In the genomic region with DNA sequence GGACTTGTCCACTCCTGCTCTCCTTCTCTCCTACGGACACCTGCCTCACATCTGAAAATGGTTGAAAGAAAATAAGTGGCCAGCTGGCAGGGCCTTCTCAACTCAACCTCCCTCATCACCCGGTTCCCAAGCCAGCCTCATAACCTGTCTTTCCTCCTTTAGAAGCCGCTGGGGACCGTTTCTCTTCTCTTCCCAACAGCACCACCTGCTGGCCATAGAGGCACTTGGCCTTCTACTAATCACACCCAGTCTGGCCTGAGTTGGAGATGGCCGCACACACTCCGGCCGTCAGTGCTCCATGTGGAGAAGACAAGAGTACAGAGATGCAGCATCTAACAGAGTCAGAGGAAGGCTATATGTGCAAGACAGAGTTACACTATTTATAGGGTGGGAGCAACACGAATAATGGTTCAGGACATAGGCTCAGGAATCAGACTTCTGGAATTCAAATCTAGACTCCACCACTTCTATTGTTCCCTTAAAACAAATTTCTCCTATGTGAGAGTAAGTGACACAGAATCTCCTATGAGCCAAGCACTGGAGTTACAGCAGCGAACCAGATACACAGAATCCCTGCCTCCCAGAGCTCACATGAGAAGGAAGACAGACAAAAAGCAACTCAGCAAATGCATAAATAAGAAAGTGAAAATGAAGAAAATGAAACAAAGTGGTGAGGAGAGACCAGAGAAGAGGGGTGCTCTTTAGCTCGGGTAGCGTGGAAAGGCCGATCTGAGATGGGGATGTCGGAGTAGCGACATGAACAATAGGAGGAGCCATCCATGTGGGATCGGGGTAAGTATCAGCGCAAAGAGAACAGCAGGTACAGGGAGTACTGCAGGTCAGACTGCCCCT, we compare ENCODE assay signal across 8 cellular contexts. TPM values are rescaled to one million over a fixed set of nuclear protein-coding genes. Genes with fewer than 3 reads are reported as not detected.
DNase-seq lines count a peak whose midpoint lies in the region; ATAC-seq and TF ChIP-seq lines count a peak whose summit lies in the region.
"Not testable (repeated sequence)": the region's sequence is repeated elsewhere in the genome, so short reads cannot be mapped to it uniquely, and the experiment has no call there.

No MANE protein-coding gene starts in this region.

- H3K27me3 ChIP-seq in SU-DHL-6 (ENCODE audit: low read length); ovary; transverse colon: not testable (repeated sequence)

- intact Hi-C loops in head of caudate nucleus (cut with DNase I) = loop anchor here (10.0 kb wide), 2 partner anchors 348 to 568 kb away; a partner anchor contains a TSS
- intact Hi-C loops in ovary (cut with DNase I) = loop anchor here in 3 of 4 donors (5.0 kb wide), 4 partner anchors 301 to 529 kb away; no protein-coding TSS in a partner anchor
- intact Hi-C loops in transverse colon (cut with DNase I; ENCODE audit: low total_unique reads) = loop anchor here (10.0 kb wide), 1 partner anchor 568 kb away; no protein-coding TSS in a partner anchor

- not testable (repeated sequence) for H3F3A ChIP-seq in SU-DHL-6 (ENCODE audit: insufficient read depth)

- in situ Hi-C loops in transverse colon (cut with MboI; ENCODE audit: low pct_ligation_motif_present in 1 of 4, low pct_unique_long_range_greater_than_20kb in 1 of 4, low sequenced_read_pairs in 3 of 4) = loop anchor here in 1 of 4 donors (25.0 kb wide), 1 partner anchor 361 kb away; a partner anchor contains a TSS

- peak; percentile 75 for ATAC-seq in HG02642 (IDR thresholded peaks at IDR 0.05; ENCODE audit: poor library complexity, unreplicated experiment)
- ATAC-seq in activated naive CD4-positive, alpha-beta T cell treated with anti-CD3 and anti-CD28 coated beads, Interleukin-2, amount 50 U/mL, for 72 hours = peak; percentile 60 to 68

- peak; percentile 16 for DNase-seq in GDM1 (lab: John Stamatoyannopoulos, UW)
- peak; percentile 25 for DNase-seq in NCI-H146 treated with DMSO at 0.1 percent for 48 hours (lab: John Stamatoyannopoulos, UW; ENCODE audit: unreplicated experiment)
- peak in 1 of 2 donors; percentile 63 for DNase-seq in activated naive CD4-positive, alpha-beta T cell treated with anti-CD3 and anti-CD28 coated beads, Interleukin-2, amount 50 U/mL, for 72 hours (ENCODE audit: low spot score in 2 of 2)
- peak; percentile 49 to 90 (median 76) for DNase-seq in head of caudate nucleus
- DNase-seq in ovary = peak; percentile 78 to 87 (median 84)
- DNase-seq in transverse colon = peak; percentile 67

- not testable (repeated sequence) for H3K9me3 Mint-ChIP-seq in activated naive CD4-positive, alpha-beta T cell treated with anti-CD3 and anti-CD28 coated beads, Interleukin-2, amount 50 U/mL, for 72 hours

- not testable (repeated sequence) for H3K9me2 ChIP-seq in SU-DHL-6 (replicated peaks; ENCODE audit: insufficient read depth, low read length)

- not testable (repeated sequence) for H3K9ac ChIP-seq in SU-DHL-6 (ENCODE audit: low read length)

- not testable (repeated sequence) for H3K4me1 ChIP-seq in ovary (ENCODE audit: insufficient read depth); transverse colon

- H3K4me3 ChIP-seq in SU-DHL-6 (ENCODE audit: insufficient read depth, low read length, poor library complexity, severe bottlenecking); ovary; transverse colon: not testable (repeated sequence)

- not testable (repeated sequence) for TF ChIP-seq POLR2A in ovary (IDR thresholded peaks at IDR 0.05); transverse colon (IDR thresholded peaks at IDR 0.05)

- not testable (repeated sequence) for H2AFZ ChIP-seq in SU-DHL-6 (ENCODE audit: low read depth, low read length, severe bottlenecking)

- not testable (repeated sequence) for H3K9me3 ChIP-seq in SU-DHL-6 (ENCODE audit: insufficient read depth, low read length); ovary; transverse colon

- not testable (repeated sequence) for H3K36me3 Mint-ChIP-seq in activated naive CD4-positive, alpha-beta T cell treated with anti-CD3 and anti-CD28 coated beads, Interleukin-2, amount 50 U/mL, for 72 hours

- not testable (repeated sequence) for TF ChIP-seq EP300 in ovary (IDR thresholded peaks at IDR 0.05); transverse colon (IDR thresholded peaks at IDR 0.05; ENCODE audit: low read depth)

- not testable (repeated sequence) for H3K36me3 ChIP-seq in SU-DHL-6 (ENCODE audit: low read length); ovary; transverse colon

- WGBS in ovary, 3 donors = 51 to 56% (median 55%) methylated on average over 16 of the region's 16 CpGs
- 40 to 43% methylated on average over 11 to 16 of the region's 16 CpGs for WGBS in transverse colon (ENCODE audit: low coverage in 1 of 2), 2 donors

- H4K20me1 ChIP-seq in SU-DHL-6 (ENCODE audit: low read depth, low read length) = not testable (repeated sequence)

- not testable (repeated sequence) for H3K27ac ChIP-seq in SU-DHL-6 (ENCODE audit: low read depth, low read length); ovary; transverse colon

- not testable (repeated sequence) for H3K27ac Mint-ChIP-seq in activated naive CD4-positive, alpha-beta T cell treated with anti-CD3 and anti-CD28 coated beads, Interleukin-2, amount 50 U/mL, for 72 hours

- H3K4me2 ChIP-seq in SU-DHL-6 (ENCODE audit: low read depth, low read length, poor library complexity, severe bottlenecking) = not testable (repeated sequence)

- TF ChIP-seq CTCF in SU-DHL-6 (IDR thresholded peaks at IDR 0.05; ENCODE audit: insufficient read depth, low read length, poor library complexity, severe bottlenecking) = peak; percentile 67
- peak; percentile 45 to 67 (median 64) for TF ChIP-seq CTCF in ovary (IDR thresholded peaks at IDR 0.05)
- TF ChIP-seq CTCF in transverse colon (IDR thresholded peaks at IDR 0.05) = peak; percentile 57 to 72 (median 60)

- not testable (repeated sequence) for H3K79me2 ChIP-seq in SU-DHL-6 (ENCODE audit: insufficient read depth, low read length)

RNA-seq across cellular contexts. Expression of a gene that starts 5.9 kb away (rescaled TPM):
- total RNA-seq in activated naive CD4-positive, alpha-beta T cell treated with anti-CD3 and anti-CD28 coated beads, Interleukin-2, amount 50 U/mL, for 72 hours = not detected
- 1 to 10 TPM in 1 of 7 donors, not detected in 6; 1.3 TPM for total RNA-seq in ovary
- under 1 TPM in 1 of 2 donors, not detected in 1; 0.13 TPM for polyA plus RNA-seq in ovary
- not detected for total RNA-seq in transverse colon

RNA-seq across cellular contexts. Expression of a gene that starts 20.0 kb away (rescaled TPM):
- not detected for total RNA-seq in activated naive CD4-positive, alpha-beta T cell treated with anti-CD3 and anti-CD28 coated beads, Interleukin-2, amount 50 U/mL, for 72 hours
- total RNA-seq in ovary (not detected), transverse colon (not detected)
- polyA plus RNA-seq in ovary = not detected

RNA-seq across cellular contexts. Expression of a gene that starts 36.2 kb away (rescaled TPM):
- not detected for total RNA-seq in activated naive CD4-positive, alpha-beta T cell treated with anti-CD3 and anti-CD28 coated beads, Interleukin-2, amount 50 U/mL, for 72 hours
- total RNA-seq in ovary (under 1 TPM in 1 of 7 donors, not detected in 6; 0.25 TPM), transverse colon (not detected)
- under 1 TPM in 1 of 2 donors, not detected in 1; 0.07 TPM for polyA plus RNA-seq in ovary
